In genomic region chr1:237681210-237681609, GRCh38 we compare ENCODE assay signal across 23 cellular contexts.
"Had no signal": no experiment of that assay in that cellular context is flagged by ENCODE, and none has a peak within 500 bp of the region (broad histone marks: within the 10 kb centered on the region; RNA-seq: fewer than 3 reads in every experiment).

No MANE protein-coding gene starts in this region.

- H3K36me3 ChIP-seq: adrenal gland, lower lobe of right lung, right lobe of liver had no signal

- H3K27ac Mint-ChIP-seq: activated naive CD8-positive, alpha-beta T cell; brain; natural killer cell treated with Interleukin-12 subunit alpha and Interleukin-12 subunit beta and Interleukin-15 and Interleukin-18, amount 100 ng/mL, for 72 hours; stimulated activated memory B cell treated with anti-CD40 and anti-IgM and Interleukin-4, amounts not matched to agents 10 μg/mL and 1 μg/mL and 100 μg/mL, for 72 hours; stimulated activated naive CD8-positive, alpha-beta T cell treated with anti-CD3 and anti-CD28 coated beads, Interleukin-15, amount 100 ng/mL, for 72 hours had no signal

- H3K4me1 ChIP-seq: adrenal gland, ascending aorta, lower lobe of right lung, right lobe of liver had no signal

- H3K4me3 ChIP-seq: adrenal gland, ascending aorta, lower lobe of right lung, right lobe of liver had no signal

- H3K9me3 ChIP-seq: adrenal gland, ascending aorta, lower lobe of right lung, right lobe of liver had no signal

- H3K4me1 Mint-ChIP-seq: brain; stimulated activated memory B cell treated with anti-CD40 and anti-IgM and Interleukin-4, amounts not matched to agents 10 μg/mL and 1 μg/mL and 100 μg/mL, for 72 hours; stimulated activated naive CD8-positive, alpha-beta T cell treated with anti-CD3 and anti-CD28 coated beads, Interleukin-15, amount 100 ng/mL, for 72 hours had no signal

- H3K27ac ChIP-seq: adrenal gland, ascending aorta, lower lobe of right lung, right lobe of liver had no signal

- H3K27me3 Mint-ChIP-seq: activated naive CD8-positive, alpha-beta T cell; stimulated activated memory B cell treated with anti-CD40 and anti-IgM and Interleukin-4, amounts not matched to agents 10 μg/mL and 1 μg/mL and 100 μg/mL, for 72 hours; stimulated activated naive CD8-positive, alpha-beta T cell treated with anti-CD3 and anti-CD28 coated beads, Interleukin-15, amount 100 ng/mL, for 72 hours had no signal

- H3K36me3 Mint-ChIP-seq: activated naive CD8-positive, alpha-beta T cell; brain; natural killer cell treated with Interleukin-12 subunit alpha and Interleukin-12 subunit beta and Interleukin-15 and Interleukin-18, amount 100 ng/mL, for 72 hours; stimulated activated memory B cell treated with anti-CD40 and anti-IgM and Interleukin-4, amounts not matched to agents 10 μg/mL and 1 μg/mL and 100 μg/mL, for 72 hours had no signal

- H3K27me3 ChIP-seq: adrenal gland, ascending aorta, right lobe of liver had no signal

- ATAC-seq: esophagus mucosa; lower lobe of right lung; natural killer cell treated with Interleukin-12 subunit alpha and Interleukin-12 subunit beta and Interleukin-15 and Interleukin-18, amount 100 ng/mL, for 72 hours; right lobe of liver; stimulated activated memory B cell treated with anti-CD40 and anti-IgM and Interleukin-4, amounts not matched to agents 10 μg/mL and 1 μg/mL and 100 μg/mL, for 72 hours; stimulated activated naive CD8-positive, alpha-beta T cell treated with anti-CD3 and anti-CD28 coated beads, Interleukin-15, amount 100 ng/mL, for 72 hours had no signal

- H3K4me3 Mint-ChIP-seq: activated naive CD8-positive, alpha-beta T cell; brain; natural killer cell treated with Interleukin-12 subunit alpha and Interleukin-12 subunit beta and Interleukin-15 and Interleukin-18, amount 100 ng/mL, for 72 hours; stimulated activated memory B cell treated with anti-CD40 and anti-IgM and Interleukin-4, amounts not matched to agents 10 μg/mL and 1 μg/mL and 100 μg/mL, for 72 hours; stimulated activated naive CD8-positive, alpha-beta T cell treated with anti-CD3 and anti-CD28 coated beads, Interleukin-15, amount 100 ng/mL, for 72 hours had no signal

- H3K9me3 Mint-ChIP-seq: brain; natural killer cell treated with Interleukin-12 subunit alpha and Interleukin-12 subunit beta and Interleukin-15 and Interleukin-18, amount 100 ng/mL, for 72 hours had no signal

- DNase-seq: activated CD4-positive, alpha-beta T cell treated with anti-CD3 and anti-CD28 coated beads for 4 hours; activated CD4-positive, alpha-beta T cell treated with anti-CD3 and anti-CD28 coated beads, Interleukin-2, amount 50 U/mL, for 48 hours; activated CD4-positive, CD25-positive, alpha-beta regulatory T cell; activated CD8-positive, alpha-beta memory T cell treated with anti-CD3 and anti-CD28 coated beads for 24 hours; activated effector memory CD4-positive, alpha-beta T cell treated with Interleukin-2 at 50 U/mL for 16 hours; activated naive CD4-positive, alpha-beta T cell treated with Interleukin-2 at 50 U/mL for 16 hours; adrenal gland; caudate nucleus; foreskin melanocyte; lower lobe of right lung; mesenchymal stem cell; posterior cingulate gyrus; right lobe of liver; stimulated activated CD4-positive, alpha-beta T cell treated with anti-CD3 and anti-CD28 coated beads, Interleukin-4, amount 100 ng/mL, for 4 hours; stimulated activated CD8-positive, alpha-beta memory T cell treated with anti-CD3 and anti-CD28 coated beads, Interleukin-4, amount 100 ng/mL, for 48 hours; stimulated activated naive CD8-positive, alpha-beta T cell treated with anti-CD3 and anti-CD28 coated beads, Interleukin-15, amount 100 ng/mL, for 72 hours; substantia nigra had no signal
